In the genomic region with DNA sequence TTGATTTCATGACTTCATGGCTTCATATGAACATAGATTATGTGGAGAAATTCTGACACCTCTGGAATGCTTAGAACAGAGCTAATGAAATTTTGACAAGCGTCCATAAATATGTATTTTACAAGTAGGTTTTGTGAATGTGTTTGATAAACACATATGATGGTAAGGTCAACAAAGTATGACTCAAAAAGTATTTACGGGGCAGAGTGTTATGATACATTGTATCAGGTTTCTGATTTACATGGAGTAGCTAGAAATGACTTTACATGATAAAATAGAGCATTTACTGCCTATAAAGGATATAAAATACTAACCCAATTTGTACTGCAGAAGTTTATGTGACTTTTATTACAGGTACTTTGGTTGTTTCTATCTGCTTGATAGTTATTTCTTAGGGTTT, we compare ENCODE assay signal across 14 cellular contexts.
DNase-seq lines count a peak whose midpoint lies in the region; ATAC-seq and TF ChIP-seq lines count a peak whose summit lies in the region.
"Had no signal": no experiment of that assay in that cellular context is flagged by ENCODE, and none has a peak within 500 bp of the region (broad histone marks: within the 10 kb centered on the region; RNA-seq: fewer than 3 reads in every experiment).

No MANE protein-coding gene starts in this region.

- 55 to 82% (median 65%) methylated on average over 2 of the region's 2 CpGs for WGBS in stomach, 5 donors

- H3K36me3 Mint-ChIP-seq in stimulated activated effector memory CD8-positive, alpha-beta T cell treated with anti-CD3 and anti-CD28 coated beads, Interleukin-12 subunit alpha, Interleukin-12 subunit beta, amount 100 ng/mL, for 72 hours = no peaks in the 10 kb centered on the region
- no peaks in the 10 kb centered on the region for H3K36me3 Mint-ChIP-seq in endothelial cell (ENCODE audit: low read depth, unreplicated experiment)
- H3K36me3 Mint-ChIP-seq: CD8-positive, alpha-beta T cell had no signal

- no peaks in the 10 kb centered on the region for H3K27me3 ChIP-seq in PC-3 (ENCODE audit: low read length)
- no peaks in the 10 kb centered on the region for H3K27me3 ChIP-seq in stomach
- H3K27me3 ChIP-seq: BLaER1 treated with 17β-estradiol and CSF1 and Interleukin-3, amounts not matched to agents 10 nM and 100 nM had no signal

- CTCF ChIA-PET in PC-3 (lab: Charles Lee) = no interaction called here

- no peaks in the 10 kb centered on the region for H3F3A ChIP-seq in PC-3 (ENCODE audit: low read length, unreplicated experiment)

- POLR2A ChIA-PET in PC-3 (lab: Charles Lee; ENCODE audit: unreplicated experiment) = interaction anchor here (0.9 kb wide), 1 partner anchor 207 kb away, joined by 4 read pairs; no protein-coding TSS in a partner anchor

- TF ChIP-seq CTCF in PC-3 (conservative IDR thresholded peaks at IDR 0.05; ENCODE audit: low read depth, low read length) (no peak), epithelial cell of esophagus (IDR thresholded peaks at IDR 0.05; ENCODE audit: insufficient read depth, low read depth, low read length, missing control alignments) (no peak), stomach (IDR thresholded peaks at IDR 0.05) (no peak), endothelial cell (IDR thresholded peaks at IDR 0.05; ENCODE audit: unreplicated experiment) (no peak)

- H3K9me3 Mint-ChIP-seq in stimulated activated effector memory CD8-positive, alpha-beta T cell treated with anti-CD3 and anti-CD28 coated beads, Interleukin-12 subunit alpha, Interleukin-12 subunit beta, amount 100 ng/mL, for 72 hours = peaks cover 1% of the 10 kb centered on the region
- no peaks in the 10 kb centered on the region for H3K9me3 Mint-ChIP-seq in endothelial cell (ENCODE audit: unreplicated experiment)
- H3K9me3 Mint-ChIP-seq: CD8-positive, alpha-beta T cell had no signal

- no peak overlapping the region for H3K4me3 Mint-ChIP-seq in stimulated activated effector memory CD8-positive, alpha-beta T cell treated with anti-CD3 and anti-CD28 coated beads, Interleukin-12 subunit alpha, Interleukin-12 subunit beta, amount 100 ng/mL, for 72 hours
- H3K4me3 Mint-ChIP-seq in endothelial cell (ENCODE audit: unreplicated experiment) = no peak overlapping the region
- H3K4me3 Mint-ChIP-seq: B cell; CD8-positive, alpha-beta T cell had no signal

- no peaks in the 10 kb centered on the region for H4K20me1 ChIP-seq in PC-3 (ENCODE audit: low read length)
- H4K20me1 ChIP-seq: BLaER1 treated with 17β-estradiol and CSF1 and Interleukin-3, amounts not matched to agents 10 nM and 100 nM had no signal

- no peak for TF ChIP-seq EP300 in stomach (IDR thresholded peaks at IDR 0.05)

- peak overlapping the region; percentile 27 for H3K4me2 ChIP-seq in PC-3 (ENCODE audit: low read length)
- H3K4me2 ChIP-seq: BLaER1 treated with 17β-estradiol and CSF1 and Interleukin-3, amounts not matched to agents 10 nM and 100 nM had no signal

- H3K27me3 Mint-ChIP-seq in endothelial cell (ENCODE audit: unreplicated experiment) = no peaks in the 10 kb centered on the region
- H3K27me3 Mint-ChIP-seq: B cell had no signal

- no peak overlapping the region for H2AFZ ChIP-seq in PC-3 (ENCODE audit: low read length)
- H2AFZ ChIP-seq: GM23248 had no signal

- no peaks in the 10 kb centered on the region for H3K36me3 ChIP-seq in PC-3 (ENCODE audit: low read depth, low read length)
- H3K36me3 ChIP-seq in stomach = no peaks in the 10 kb centered on the region
- H3K36me3 ChIP-seq: BLaER1 treated with 17β-estradiol and CSF1 and Interleukin-3, amounts not matched to agents 10 nM and 100 nM; HAP-1 had no signal

- no peak for TF ChIP-seq POLR2A in stomach (IDR thresholded peaks at IDR 0.05)

- H3K4me1 ChIP-seq in PC-3 (ENCODE audit: insufficient read depth, low read length) = peaks cover 17% of the 10 kb centered on the region
- peaks cover 0 to 4% (median 0%) of the 10 kb centered on the region in 4 donors for H3K4me1 ChIP-seq in stomach
- H3K4me1 ChIP-seq: HAP-1 had no signal

- ATAC-seq in PC-3 (peak; percentile 90), GM19397 (IDR thresholded peaks at IDR 0.05; ENCODE audit: unreplicated experiment) (no peak)
- peak; percentile 44 for ATAC-seq in stimulated activated effector memory CD8-positive, alpha-beta T cell treated with anti-CD3 and anti-CD28 coated beads, Interleukin-12 subunit alpha, Interleukin-12 subunit beta, amount 100 ng/mL, for 72 hours
- ATAC-seq: CD8-positive, alpha-beta T cell had no signal

- no peaks in the 10 kb centered on the region for H3K9me3 ChIP-seq in PC-3 (ENCODE audit: low read length)
- H3K9me3 ChIP-seq in stomach = no peaks in the 10 kb centered on the region
- H3K9me3 ChIP-seq: HAP-1 had no signal

- no peaks in the 10 kb centered on the region for H3K4me1 Mint-ChIP-seq in stimulated activated effector memory CD8-positive, alpha-beta T cell treated with anti-CD3 and anti-CD28 coated beads, Interleukin-12 subunit alpha, Interleukin-12 subunit beta, amount 100 ng/mL, for 72 hours
- H3K4me1 Mint-ChIP-seq in endothelial cell (ENCODE audit: unreplicated experiment) = peaks cover 3% of the 10 kb centered on the region
- H3K4me1 Mint-ChIP-seq: B cell had no signal

- no peaks in the 10 kb centered on the region for H3K79me2 ChIP-seq in PC-3 (ENCODE audit: low read length)

- no peaks in the 10 kb centered on the region for H3K9me2 ChIP-seq in PC-3 (replicated peaks; ENCODE audit: low read length)

- H3K27ac Mint-ChIP-seq in stimulated activated effector memory CD8-positive, alpha-beta T cell treated with anti-CD3 and anti-CD28 coated beads, Interleukin-12 subunit alpha, Interleukin-12 subunit beta, amount 100 ng/mL, for 72 hours = no peak overlapping the region
- no peak overlapping the region for H3K27ac Mint-ChIP-seq in endothelial cell (ENCODE audit: unreplicated experiment)
- H3K27ac Mint-ChIP-seq: B cell; CD8-positive, alpha-beta T cell had no signal

- H3K27ac ChIP-seq in PC-3 (ENCODE audit: low read length) = peak overlapping the region; percentile 28
- H3K27ac ChIP-seq in stomach = no peak overlapping the region
- H3K27ac ChIP-seq: BLaER1 treated with 17β-estradiol and CSF1 and Interleukin-3, amounts not matched to agents 10 nM and 100 nM; GM23248; HL-60 had no signal

- peak; percentile 63 for DNase-seq in DMS53 (lab: John Stamatoyannopoulos, UW)
- DNase-seq in PC-3 = peak; percentile 61
- peak; percentile 3 for DNase-seq in epithelial cell of esophagus (ENCODE audit: low read depth)
- no peak for DNase-seq in stimulated activated effector memory CD8-positive, alpha-beta T cell treated with anti-CD3 and anti-CD28 coated beads, Interleukin-12 subunit alpha, Interleukin-12 subunit beta, amount 100 ng/mL, for 72 hours (ENCODE audit: low spot score in 2 of 2)
- DNase-seq in stomach = no peak
- DNase-seq in endothelial cell (ENCODE audit: low spot score) = no peak
- DNase-seq: Calu3; CD8-positive, alpha-beta T cell; GM23248 had no signal

- no peak overlapping the region for H3K9ac ChIP-seq in PC-3 (ENCODE audit: low read length)
- H3K9ac ChIP-seq: BLaER1 treated with 17β-estradiol and CSF1 and Interleukin-3, amounts not matched to agents 10 nM and 100 nM; GM23248 had no signal

- intact Hi-C loops in PC-3 (cut with micrococcal nuclease) (no loop called here), stomach (cut with DNase I; ENCODE audit: low total_unique reads) (no loop called here)

- BruUV-seq in PC-3 (replicated peaks; lab: Mats Ljungman, UMichigan) = no TSS peak

- H3K4me3 ChIP-seq in PC-3 (ENCODE audit: low read length) (no peak overlapping the region), epithelial cell of esophagus (ENCODE audit: low read length) (no peak overlapping the region), stomach (no peak overlapping the region)
- H3K4me3 ChIP-seq: BLaER1 treated with 17β-estradiol and CSF1 and Interleukin-3, amounts not matched to agents 10 nM and 100 nM; GM23248; HAP-1 had no signal

Comparison
In these comparisons a context has a peak if more than half of its experiments do, and no peak if none do; other contexts are left out.
1. DNase-seq: peak in DMS53 (single experiment), PC-3 (single experiment) and epithelial cell of esophagus (single experiment); none in stimulated activated effector memory CD8-positive, alpha-beta T cell treated with anti-CD3 and anti-CD28 coated beads, Interleukin-12 subunit alpha, Interleukin-12 subunit beta, amount 100 ng/mL, for 72 hours (0 of 2), stomach (single experiment) and endothelial cell (single experiment).